In the genomic region with DNA sequence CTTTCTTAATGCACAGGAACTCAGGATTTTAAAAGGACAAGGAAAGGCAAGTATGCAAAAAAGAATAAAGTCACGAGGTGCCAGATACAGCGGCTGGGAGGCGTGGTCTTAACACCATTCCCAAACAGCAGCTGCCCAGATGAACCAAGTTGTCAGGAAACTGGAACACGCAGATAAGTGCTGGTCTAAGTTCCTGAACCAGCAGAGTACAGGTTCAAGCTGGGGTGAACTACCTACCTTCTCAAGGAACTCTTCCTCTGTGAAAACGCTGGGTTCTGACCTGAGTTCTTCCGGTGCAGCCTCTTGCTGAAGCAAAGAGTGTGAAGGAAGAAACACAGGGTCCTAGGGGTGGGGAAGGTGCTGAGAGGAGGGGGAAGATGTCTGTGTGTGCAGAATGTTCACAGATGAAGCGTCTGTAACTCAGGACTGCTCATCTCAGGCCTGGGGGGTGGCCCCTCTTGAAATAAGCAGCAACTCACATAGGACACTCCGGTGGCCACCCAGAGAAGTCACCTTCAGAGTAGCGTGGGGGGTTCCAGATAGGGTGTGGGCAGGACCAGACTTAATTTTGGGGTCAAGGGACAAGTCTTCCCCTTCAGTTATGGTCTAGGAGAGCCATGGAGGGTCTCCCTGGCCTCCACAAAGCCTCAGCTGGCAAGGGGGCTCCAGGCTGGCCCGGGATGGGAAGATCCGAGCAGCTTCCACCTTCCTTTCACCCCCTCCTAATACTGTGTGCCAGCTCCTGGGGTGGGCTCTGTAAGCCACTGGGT, we compare ENCODE assay signal across 12 cellular contexts. TPM values are rescaled to one million over a fixed set of nuclear protein-coding genes. Genes with fewer than 3 reads are reported as not detected.
A peak's percentile ranks its signal among the peaks of the same experiment; 100 is the strongest.
DNase-seq lines count a peak whose midpoint lies in the region; ATAC-seq and TF ChIP-seq lines count a peak whose summit lies in the region.
"Had no signal": no experiment of that assay in that cellular context is flagged by ENCODE, and none has a peak within 500 bp of the region (broad histone marks: within the 10 kb centered on the region; RNA-seq: fewer than 3 reads in every experiment).

No MANE protein-coding gene starts in this region.

- H3K4me3 ChIP-seq in MM.1S (ENCODE audit: low read length): peak overlapping the region; percentile 35; the same call in 1 of the 2 replicates
- H3K4me3 ChIP-seq in ovary: no peak overlapping the region

- H3K27ac Mint-ChIP-seq in CD4-positive, alpha-beta T cell: peak overlapping the region; percentile 50
- peak overlapping the region; percentile 34 for H3K27ac Mint-ChIP-seq in dendritic cell treated with granulocyte-macrophage colony-stimulating factor and Interleukin-4, amounts not matched to agents 40 ng/mL and 50 ng/mL, for 4 days
- peak overlapping the region in 1 of 3 experiments; percentile 51 for H3K27ac Mint-ChIP-seq in nephron

- H3K27me3 Mint-ChIP-seq in CD4-positive, alpha-beta T cell: no peaks in the 10 kb centered on the region
- H3K27me3 Mint-ChIP-seq in dendritic cell treated with granulocyte-macrophage colony-stimulating factor and Interleukin-4, amounts not matched to agents 40 ng/mL and 50 ng/mL, for 4 days: no peaks in the 10 kb centered on the region
- H3K27me3 Mint-ChIP-seq in nephron (ENCODE audit: low read depth): peaks cover 11% of the 10 kb centered on the region

- POLR2A ChIA-PET in CD4-positive, alpha-beta T cell (lab: Charles Lee): interaction anchor here (1.5 to 1.6 kb wide), 2 partner anchors 9 to 103 kb away, joined by 4 read pairs; a partner anchor contains a TSS

- H2AFZ ChIP-seq in MM.1S (ENCODE audit: low read length): no peak overlapping the region

- H3K4me1 Mint-ChIP-seq in CD4-positive, alpha-beta T cell (ENCODE audit: low read depth): peaks cover 56% of the 10 kb centered on the region
- H3K4me1 Mint-ChIP-seq in dendritic cell treated with granulocyte-macrophage colony-stimulating factor and Interleukin-4, amounts not matched to agents 40 ng/mL and 50 ng/mL, for 4 days (ENCODE audit: low read depth): peaks cover 62% of the 10 kb centered on the region
- peaks cover 16% of the 10 kb centered on the region for H3K4me1 Mint-ChIP-seq in nephron

- no peaks in the 10 kb centered on the region for H3K9me3 Mint-ChIP-seq in CD4-positive, alpha-beta T cell
- H3K9me3 Mint-ChIP-seq in dendritic cell treated with granulocyte-macrophage colony-stimulating factor and Interleukin-4, amounts not matched to agents 40 ng/mL and 50 ng/mL, for 4 days: no peaks in the 10 kb centered on the region
- H3K9me3 Mint-ChIP-seq in nephron: no peaks in the 10 kb centered on the region

- ATAC-seq in CD4-positive, alpha-beta T cell (ENCODE audit: poor library complexity): no peak

- H3K79me2 ChIP-seq in MM.1S (ENCODE audit: low read length): peaks cover 80% of the 10 kb centered on the region

- no peak for TF ChIP-seq EP300 in ovary (IDR thresholded peaks at IDR 0.05)

- TF ChIP-seq CTCF in CD4-positive, alpha-beta T cell (IDR thresholded peaks at IDR 0.05): no peak
- no peak for TF ChIP-seq CTCF in MM.1S (IDR thresholded peaks at IDR 0.05; ENCODE audit: low read length)
- no peak for TF ChIP-seq CTCF in nephron (IDR thresholded peaks at IDR 0.05; ENCODE audit: unreplicated experiment in 3 of 3)
- no peak for TF ChIP-seq CTCF in ovary (IDR thresholded peaks at IDR 0.05)

- peaks cover 24% of the 10 kb centered on the region for H3K36me3 Mint-ChIP-seq in CD4-positive, alpha-beta T cell (ENCODE audit: low read depth)
- peaks cover 47% of the 10 kb centered on the region for H3K36me3 Mint-ChIP-seq in dendritic cell treated with granulocyte-macrophage colony-stimulating factor and Interleukin-4, amounts not matched to agents 40 ng/mL and 50 ng/mL, for 4 days (ENCODE audit: low read depth)
- H3K36me3 Mint-ChIP-seq in nephron (ENCODE audit: low read depth): peaks cover 8% of the 10 kb centered on the region

- H3K4me3 Mint-ChIP-seq in CD4-positive, alpha-beta T cell: peak overlapping the region; percentile 70
- H3K4me3 Mint-ChIP-seq in dendritic cell treated with granulocyte-macrophage colony-stimulating factor and Interleukin-4, amounts not matched to agents 40 ng/mL and 50 ng/mL, for 4 days: no peak overlapping the region
- peak overlapping the region in 2 of 3 experiments; percentile 35 to 58 for H3K4me3 Mint-ChIP-seq in nephron

- H3K4me2 ChIP-seq in MM.1S (ENCODE audit: low read depth, low read length): peak overlapping the region; percentile 59

- H3K36me3 ChIP-seq in MM.1S (replicated peaks; ENCODE audit: insufficient read depth, low read length) (0 out of 2 replicates have a peak, but pooled peaks cover 3% of the 10 kb centered on the region), ovary (no peaks in the 10 kb centered on the region)

- H3K27me3 ChIP-seq in CD4-positive, alpha-beta T cell (ENCODE audit: control insufficient read depth, insufficient read depth, low read length): no peaks in the 10 kb centered on the region
- no peaks in the 10 kb centered on the region for H3K27me3 ChIP-seq in MM.1S (replicated peaks; ENCODE audit: insufficient read depth, low read length)
- H3K27me3 ChIP-seq in ovary: no peaks in the 10 kb centered on the region

- H3K4me1 ChIP-seq in MM.1S (ENCODE audit: low read length) (peaks cover 38% of the 10 kb centered on the region), ovary (ENCODE audit: insufficient read depth) (peaks cover 2% of the 10 kb centered on the region)

- 69 to 73% (median 73%) methylated on average over 11 of the region's 11 CpGs for WGBS in ovary, 3 donors

- CTCF ChIA-PET in CD4-positive, alpha-beta T cell (lab: Charles Lee): no interaction called here

- intact Hi-C loops in CD4-positive, alpha-beta T cell (cut with DNase I, micrococcal nuclease): no loop called here
- intact Hi-C loops in dendritic cell treated with granulocyte-macrophage colony-stimulating factor and Interleukin-4, amounts not matched to agents 40 ng/mL and 50 ng/mL, for 4 days (cut with micrococcal nuclease): no loop called here
- intact Hi-C loops in ovary (cut with DNase I): loop anchor here in 1 of 4 donors (10.0 kb wide), 1 partner anchor 102 kb away; a partner anchor contains a TSS

- H3K9ac ChIP-seq in MM.1S (ENCODE audit: low read length): peak overlapping the region; percentile 43; the same call in 1 of the 2 replicates

- peak overlapping the region; percentile 15 for H3K27ac ChIP-seq in CD4-positive, alpha-beta T cell (ENCODE audit: low read depth, low read length)
- peak overlapping the region; percentile 63; the same call in 1 of the 2 replicates for H3K27ac ChIP-seq in MM.1S (ENCODE audit: low read length)
- H3K27ac ChIP-seq in ovary: no peak overlapping the region
- H3K27ac ChIP-seq: C4-2B had no signal

- H3F3A ChIP-seq in MM.1S (ENCODE audit: insufficient read depth, low read length): peaks cover 35% of the 10 kb centered on the region

- H3K9me2 ChIP-seq in MM.1S (replicated peaks; ENCODE audit: insufficient read depth, low read length): no peaks in the 10 kb centered on the region

- H3K9me3 ChIP-seq in CD4-positive, alpha-beta T cell (ENCODE audit: control insufficient read depth, low read length): no peaks in the 10 kb centered on the region
- no peaks in the 10 kb centered on the region for H3K9me3 ChIP-seq in MM.1S (replicated peaks; ENCODE audit: insufficient read depth, low read length)
- no peaks in the 10 kb centered on the region for H3K9me3 ChIP-seq in ovary

- peak in 1 of 10 experiments; percentile 9 for DNase-seq in CD4-positive, alpha-beta T cell
- DNase-seq in MM.1S (peak; percentile 46), NCI-H510A (lab: John Stamatoyannopoulos, UW) (no peak), COR-L47 (lab: John Stamatoyannopoulos, UW) (no peak), glomerular visceral epithelial cell (ENCODE audit: extremely low spot score) (no peak), ovary (no peak)
- DNase-seq: Kasumi-1 had no signal

- TF ChIP-seq POLR2A in ovary (IDR thresholded peaks at IDR 0.05): no peak

- H4K20me1 ChIP-seq in MM.1S (ENCODE audit: insufficient read depth, low read length): peaks cover 7% of the 10 kb centered on the region; the same call in 1 of the 2 replicates

RNA-seq across cellular contexts. Expression of a gene that starts 3.2 kb away (rescaled TPM):
- 1 to 10 TPM; 7.2 to 7.4 TPM for total RNA-seq in CD4-positive, alpha-beta T cell
- total RNA-seq in ovary: 10 to 100 TPM; 10.5 to 28.5 (median 15.5) TPM
- 10 to 100 TPM; 14.7 to 15.0 TPM for polyA plus RNA-seq in ovary

RNA-seq across cellular contexts. Expression of a gene that starts 31.1 kb away (rescaled TPM):
- not detected for total RNA-seq in CD4-positive, alpha-beta T cell
- total RNA-seq in ovary: 1 to 10 TPM in 1 of 7 donors, under 1 TPM in 4, not detected in 2; 0.26 to 1.4 (median 0.34) TPM
- polyA plus RNA-seq in ovary: under 1 TPM; 0.48 to 0.80 TPM
- total RNA-seq: NCI-H460, osteocyte had no signal

RNA-seq across cellular contexts. Expression of a gene that starts 35.0 kb away (rescaled TPM):
- total RNA-seq in CD4-positive, alpha-beta T cell: not detected
- total RNA-seq in ovary: under 1 TPM in 1 of 7 donors, not detected in 6; 0.59 TPM
- polyA plus RNA-seq in ovary: not detected
- total RNA-seq: NCI-H460, osteocyte had no signal

Comparison
In these comparisons a context has a peak if more than half of its experiments do, and no peak if none do; other contexts are left out.
1. H3K27ac ChIP-seq: peak in CD4-positive, alpha-beta T cell (single experiment) and MM.1S (single experiment); none in ovary (0 of 2).